Comparison of ENCODE assay signal across 15 cellular contexts in genomic region chr5:179288809-179289185, GRCh38. TPM values are rescaled to one million over a fixed set of nuclear protein-coding genes. Genes with fewer than 3 reads are reported as not detected.
"Had no signal": no experiment of that assay in that cellular context is flagged by ENCODE, and none has a peak within 500 bp of the region (broad histone marks: within the 10 kb centered on the region; RNA-seq: fewer than 3 reads in every experiment).

No MANE protein-coding gene starts in this region.

- ATAC-seq: activated T-helper 17 cell treated with anti-CD3 and anti-CD28 coated beads, Interleukin-2, amount 50 U/mL, for 72 hours; mucosa of descending colon; natural killer cell treated with Interleukin-12 subunit alpha and Interleukin-12 subunit beta and Interleukin-15 and Interleukin-18, amount 100 ng/mL, for 72 hours; stimulated activated memory B cell treated with anti-CD40 and anti-IgM and Interleukin-4, amounts not matched to agents 10 μg/mL and 1 μg/mL and 100 μg/mL, for 72 hours; WTC11 had no signal

- H3K9me3 ChIP-seq: mucosa of descending colon had no signal

- H3K4me3 ChIP-seq: mucosa of descending colon, SK-N-MC had no signal

- DNase-seq: activated CD4-positive, alpha-beta T cell treated with anti-CD3 and anti-CD28 coated beads for 48 hours; dermis blood vessel endothelial cell; erythroblast; hypothalamus; kidney glomerular epithelial cell; mammary epithelial cell; occipital lobe; small intestine; T-helper 1 cell had no signal

- H3K27ac ChIP-seq: SK-N-MC had no signal

RNA-seq across cellular contexts. Expression of gene ADAMTS2, which starts 56.5 kb away (rescaled TPM):
- total RNA-seq: activated T-helper 17 cell treated with anti-CD3 and anti-CD28 coated beads, Interleukin-2, amount 50 U/mL, for 72 hours; natural killer cell treated with Interleukin-12 subunit alpha and Interleukin-12 subunit beta and Interleukin-15 and Interleukin-18, amount 100 ng/mL, for 72 hours had no signal
